1 cellular context compared by ENCODE assay signal in the genomic region with DNA sequence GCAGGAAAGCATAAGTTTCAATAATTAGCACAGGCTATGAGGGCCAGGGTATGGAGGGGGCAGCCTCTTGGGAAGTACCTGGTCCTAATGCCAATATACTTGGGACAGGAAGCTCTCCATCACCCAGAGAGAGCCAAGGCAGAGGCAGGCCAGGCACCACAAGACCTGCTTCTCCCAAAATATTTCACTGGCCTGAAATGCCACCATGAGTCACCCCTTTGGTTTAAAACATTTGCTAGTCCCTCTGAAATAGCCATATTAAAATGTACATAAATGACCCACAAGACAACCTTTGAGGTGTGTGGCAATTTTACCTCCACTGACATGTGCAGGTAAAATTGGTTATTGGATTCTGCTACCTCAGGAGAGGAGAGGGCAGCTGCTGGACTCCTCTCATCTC.
TF ChIP-seq lines count a peak whose summit lies in the region.

No MANE protein-coding gene starts in this region.

TF ChIP-seq in IMR-90, 13 proteins besides CTCF, POLR2A, EP300 and RAD21 (continued from another document):
- TF ChIP-seq, protein P1, sequence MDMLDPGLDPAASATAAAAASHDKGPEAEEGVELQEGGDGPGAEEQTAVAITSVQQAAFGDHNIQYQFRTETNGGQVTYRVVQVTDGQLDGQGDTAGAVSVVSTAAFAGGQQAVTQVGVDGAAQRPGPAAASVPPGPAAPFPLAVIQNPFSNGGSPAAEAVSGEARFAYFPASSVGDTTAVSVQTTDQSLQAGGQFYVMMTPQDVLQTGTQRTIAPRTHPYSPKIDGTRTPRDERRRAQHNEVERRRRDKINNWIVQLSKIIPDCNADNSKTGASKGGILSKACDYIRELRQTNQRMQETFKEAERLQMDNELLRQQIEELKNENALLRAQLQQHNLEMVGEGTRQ (IDR thresholded peaks at IDR 0.05; ENCODE audit: low read depth, low read length): no peak
- TF ChIP-seq BHLHE40 (IDR thresholded peaks at IDR 0.05; ENCODE audit: low read depth, low read length) (no peak), RCOR1 (IDR thresholded peaks at IDR 0.05; ENCODE audit: insufficient replicate concordance, low read length) (no peak), SMC3 (IDR thresholded peaks at IDR 0.05; ENCODE audit: low read depth, low read length) (no peak), CEBPB (IDR thresholded peaks at IDR 0.05; ENCODE audit: low read depth, low read length) (no peak), CHD1 (IDR thresholded peaks at IDR 0.05; ENCODE audit: low read depth, low read length) (no peak), MXI1 (IDR thresholded peaks at IDR 0.05; ENCODE audit: borderline replicate concordance, low read depth, low read length) (no peak), FOS (IDR thresholded peaks at IDR 0.05; ENCODE audit: low read depth, low read length) (no peak)
- TF ChIP-seq, protein P2, sequence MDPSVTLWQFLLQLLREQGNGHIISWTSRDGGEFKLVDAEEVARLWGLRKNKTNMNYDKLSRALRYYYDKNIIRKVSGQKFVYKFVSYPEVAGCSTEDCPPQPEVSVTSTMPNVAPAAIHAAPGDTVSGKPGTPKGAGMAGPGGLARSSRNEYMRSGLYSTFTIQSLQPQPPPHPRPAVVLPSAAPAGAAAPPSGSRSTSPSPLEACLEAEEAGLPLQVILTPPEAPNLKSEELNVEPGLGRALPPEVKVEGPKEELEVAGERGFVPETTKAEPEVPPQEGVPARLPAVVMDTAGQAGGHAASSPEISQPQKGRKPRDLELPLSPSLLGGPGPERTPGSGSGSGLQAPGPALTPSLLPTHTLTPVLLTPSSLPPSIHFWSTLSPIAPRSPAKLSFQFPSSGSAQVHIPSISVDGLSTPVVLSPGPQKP (IDR thresholded peaks at IDR 0.05; ENCODE audit: borderline replicate concordance, low read depth, low read length): no peak
